1 cellular context compared by ENCODE assay signal in genomic region chr10:67772151-67772550, GRCh38.
A peak's percentile ranks its signal among the peaks of the same experiment; 100 is the strongest.
TF ChIP-seq lines count a peak whose summit lies in the region.

No MANE protein-coding gene starts in this region.

TF ChIP-seq in K562, 482 proteins besides CTCF, POLR2A, EP300 and RAD21:
- peak; percentile 92 for TF ChIP-seq ZBTB40 (IDR thresholded peaks at IDR 0.05)
- TF ChIP-seq ZBTB40 (CRISPR knock-in tag; IDR thresholded peaks at IDR 0.05): 0 out of 2 replicates have a peak, but pooled peaks have one; percentile 49
- no peak for TF ChIP-seq MAFF (IDR thresholded peaks at IDR 0.05; ENCODE audit: low read length)
